Comparison of ENCODE assay signal across 21 cellular contexts in the genomic region with DNA sequence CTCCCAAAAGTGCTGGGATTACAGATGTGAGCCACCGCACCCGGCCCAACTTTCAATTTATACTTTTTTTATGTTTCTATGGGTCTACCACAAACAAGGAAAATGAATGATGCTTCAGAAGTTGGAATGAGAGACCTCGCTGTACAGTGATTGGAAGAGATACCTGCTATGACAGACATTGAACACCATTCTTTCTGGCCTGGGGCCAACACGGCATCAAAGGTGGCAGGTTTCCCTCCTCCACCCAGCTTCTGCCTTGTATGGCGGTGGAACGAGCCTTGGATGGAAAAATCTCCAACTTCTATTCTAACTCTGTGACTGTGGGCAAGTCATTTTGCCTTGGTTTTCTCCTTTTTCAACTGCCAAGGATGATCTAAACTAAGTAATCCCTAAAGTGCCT.
"Had no signal": no experiment of that assay in that cellular context is flagged by ENCODE, and none has a peak within 500 bp of the region (broad histone marks: within the 10 kb centered on the region; RNA-seq: fewer than 3 reads in every experiment).

No MANE protein-coding gene starts in this region.

- H3K4me1 ChIP-seq: esophagus muscularis mucosa, foreskin keratinocyte, gastroesophageal sphincter, heart left ventricle, left lung, lower lobe of right lung had no signal

- H3K27me3 ChIP-seq: dorsolateral prefrontal cortex, esophagus muscularis mucosa, foreskin keratinocyte, gastroesophageal sphincter, heart left ventricle, hepatocyte, left lung had no signal

- DNase-seq: dermis blood vessel endothelial cell; dorsolateral prefrontal cortex; effector CD4-positive, alpha-beta T cell; effector memory CD4-positive, alpha-beta T cell; heart left ventricle; left cardiac atrium; left ventricle myocardium superior; lower lobe of right lung; mesenchymal stem cell; midbrain had no signal

- H3K4me2 ChIP-seq: hepatocyte had no signal

- H2AFZ ChIP-seq: hepatocyte had no signal

- H3K36me3 ChIP-seq: esophagus muscularis mucosa, gastroesophageal sphincter, heart left ventricle, left lung, lower lobe of right lung had no signal

- ATAC-seq: foreskin keratinocyte, gastroesophageal sphincter, heart left ventricle, left cardiac atrium, left lung, left ventricle myocardium superior, lower lobe of right lung had no signal

- FAIRE-seq: colon, endothelial cell of umbilical vein, frontal cortex, islet of Langerhans, keratinocyte had no signal

- H3K4me3 ChIP-seq: coronary artery, dorsolateral prefrontal cortex, esophagus muscularis mucosa, gastroesophageal sphincter, heart left ventricle, hepatocyte, left lung, lower lobe of right lung had no signal

- H3K79me2 ChIP-seq: hepatocyte had no signal

- H3K9me3 ChIP-seq: esophagus muscularis mucosa, gastroesophageal sphincter, heart left ventricle, left lung, lower lobe of right lung had no signal

- H3K27ac ChIP-seq: coronary artery, dorsolateral prefrontal cortex, esophagus muscularis mucosa, foreskin keratinocyte, gastroesophageal sphincter, heart left ventricle, hepatocyte, left lung, lower lobe of right lung had no signal
